In the genomic region with DNA sequence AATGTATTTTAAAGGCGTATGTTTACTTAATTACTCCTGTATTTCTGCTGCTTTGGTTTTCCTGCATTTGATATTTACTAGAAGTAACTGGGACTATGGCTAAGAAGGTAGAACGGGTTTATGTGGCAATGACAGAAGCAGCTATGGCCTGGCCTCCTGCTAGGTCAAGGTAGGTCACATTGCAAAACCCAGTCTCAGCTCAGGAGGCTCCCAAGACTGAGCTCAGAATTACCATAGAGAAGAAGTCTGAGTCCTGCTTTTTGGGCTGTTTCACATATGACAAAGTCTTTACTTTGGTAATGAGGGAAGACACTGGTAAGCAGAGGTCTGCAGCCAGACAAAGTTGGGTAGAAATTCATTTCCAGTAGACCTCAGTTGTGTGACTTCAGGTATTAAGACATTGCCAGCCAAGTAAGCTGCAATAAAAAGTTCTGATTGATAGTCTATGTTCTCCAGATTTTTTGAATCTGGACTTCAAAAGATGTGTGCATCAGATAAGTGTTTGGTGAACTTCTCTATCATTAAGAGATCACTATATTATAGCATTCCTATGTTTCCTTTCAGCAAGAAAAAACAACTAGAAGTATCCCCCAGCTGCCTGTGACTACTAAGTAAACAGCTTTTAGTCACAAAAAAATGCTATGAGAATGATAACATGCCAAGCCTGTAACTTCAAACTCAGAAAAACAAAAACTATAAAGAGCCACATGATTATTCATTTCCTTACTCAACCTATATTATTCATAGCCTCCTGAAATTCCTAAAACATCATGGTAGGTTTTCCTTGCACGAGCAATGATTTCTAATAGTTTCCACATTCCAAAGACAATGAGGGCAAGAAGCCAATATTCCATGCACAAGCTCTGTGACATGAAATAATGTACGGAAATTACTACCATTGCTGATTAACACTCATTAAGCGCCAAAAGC, we compare ENCODE assay signal across 2 cellular contexts.
TF ChIP-seq lines count a peak whose summit lies in the region.

No MANE protein-coding gene starts in this region.

TF ChIP-seq in SK-N-SH, 30 proteins besides CTCF, POLR2A, EP300 and RAD21:
- TF ChIP-seq TEAD4 (IDR thresholded peaks at IDR 0.05; ENCODE audit: borderline replicate concordance, insufficient read depth) (peak; percentile 13; the same call in 1 of the 2 replicates), JUND (IDR thresholded peaks at IDR 0.05) (0 out of 2 replicates have a peak, but pooled peaks have one; percentile 7), RFX5 (IDR thresholded peaks at IDR 0.05; ENCODE audit: low read length) (no peak), NFIC (IDR thresholded peaks at IDR 0.05; ENCODE audit: borderline replicate concordance) (peak; percentile 40), FOSL2 (IDR thresholded peaks at IDR 0.05; ENCODE audit: borderline replicate concordance, low read depth) (peak; percentile 36; the same call in 1 of the 2 replicates), TCF12 (IDR thresholded peaks at IDR 0.05) (peak; percentile 34), FOXM1 (IDR thresholded peaks at IDR 0.05; ENCODE audit: low read depth) (no peak)

TF ChIP-seq in SK-N-SH treated with all-trans-retinoic acid at 6 μM for 48 hours, 23 proteins besides CTCF, POLR2A, EP300 and RAD21:
- TF ChIP-seq, protein P1, sequence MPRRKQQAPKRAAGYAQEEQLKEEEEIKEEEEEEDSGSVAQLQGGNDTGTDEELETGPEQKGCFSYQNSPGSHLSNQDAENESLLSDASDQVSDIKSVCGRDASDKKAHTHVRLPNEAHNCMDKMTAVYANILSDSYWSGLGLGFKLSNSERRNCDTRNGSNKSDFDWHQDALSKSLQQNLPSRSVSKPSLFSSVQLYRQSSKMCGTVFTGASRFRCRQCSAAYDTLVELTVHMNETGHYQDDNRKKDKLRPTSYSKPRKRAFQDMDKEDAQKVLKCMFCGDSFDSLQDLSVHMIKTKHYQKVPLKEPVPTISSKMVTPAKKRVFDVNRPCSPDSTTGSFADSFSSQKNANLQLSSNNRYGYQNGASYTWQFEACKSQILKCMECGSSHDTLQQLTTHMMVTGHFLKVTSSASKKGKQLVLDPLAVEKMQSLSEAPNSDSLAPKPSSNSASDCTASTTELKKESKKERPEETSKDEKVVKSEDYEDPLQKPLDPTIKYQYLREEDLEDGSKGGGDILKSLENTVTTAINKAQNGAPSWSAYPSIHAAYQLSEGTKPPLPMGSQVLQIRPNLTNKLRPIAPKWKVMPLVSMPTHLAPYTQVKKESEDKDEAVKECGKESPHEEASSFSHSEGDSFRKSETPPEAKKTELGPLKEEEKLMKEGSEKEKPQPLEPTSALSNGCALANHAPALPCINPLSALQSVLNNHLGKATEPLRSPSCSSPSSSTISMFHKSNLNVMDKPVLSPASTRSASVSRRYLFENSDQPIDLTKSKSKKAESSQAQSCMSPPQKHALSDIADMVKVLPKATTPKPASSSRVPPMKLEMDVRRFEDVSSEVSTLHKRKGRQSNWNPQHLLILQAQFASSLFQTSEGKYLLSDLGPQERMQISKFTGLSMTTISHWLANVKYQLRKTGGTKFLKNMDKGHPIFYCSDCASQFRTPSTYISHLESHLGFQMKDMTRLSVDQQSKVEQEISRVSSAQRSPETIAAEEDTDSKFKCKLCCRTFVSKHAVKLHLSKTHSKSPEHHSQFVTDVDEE (CRISPR knock-in tag; IDR thresholded peaks at IDR 0.05), result no peak
- TF ChIP-seq ZNF565 (CRISPR knock-in tag; conservative IDR thresholded peaks at IDR 0.05; ENCODE audit: low read depth) (no peak), SNAI2 (CRISPR knock-in tag; IDR thresholded peaks at IDR 0.05) (no peak), ISL1 (CRISPR knock-in tag; IDR thresholded peaks at IDR 0.05) (no peak), RARB (CRISPR knock-in tag; IDR thresholded peaks at IDR 0.05) (no peak), ZFP3 (CRISPR knock-in tag; IDR thresholded peaks at IDR 0.05) (no peak), ARNTL (CRISPR knock-in tag; IDR thresholded peaks at IDR 0.05; ENCODE audit: borderline replicate concordance, low read depth) (no peak), ZNF70 (CRISPR knock-in tag; IDR thresholded peaks at IDR 0.05) (no peak), CSRNP3 (CRISPR knock-in tag; IDR thresholded peaks at IDR 0.05) (no peak), TCF4 (CRISPR knock-in tag; IDR thresholded peaks at IDR 0.05; ENCODE audit: borderline replicate concordance) (no peak), OSR1 (CRISPR knock-in tag; IDR thresholded peaks at IDR 0.05) (no peak), ZFP30 (CRISPR knock-in tag; IDR thresholded peaks at IDR 0.05) (no peak)
- TF ChIP-seq, protein P2, sequence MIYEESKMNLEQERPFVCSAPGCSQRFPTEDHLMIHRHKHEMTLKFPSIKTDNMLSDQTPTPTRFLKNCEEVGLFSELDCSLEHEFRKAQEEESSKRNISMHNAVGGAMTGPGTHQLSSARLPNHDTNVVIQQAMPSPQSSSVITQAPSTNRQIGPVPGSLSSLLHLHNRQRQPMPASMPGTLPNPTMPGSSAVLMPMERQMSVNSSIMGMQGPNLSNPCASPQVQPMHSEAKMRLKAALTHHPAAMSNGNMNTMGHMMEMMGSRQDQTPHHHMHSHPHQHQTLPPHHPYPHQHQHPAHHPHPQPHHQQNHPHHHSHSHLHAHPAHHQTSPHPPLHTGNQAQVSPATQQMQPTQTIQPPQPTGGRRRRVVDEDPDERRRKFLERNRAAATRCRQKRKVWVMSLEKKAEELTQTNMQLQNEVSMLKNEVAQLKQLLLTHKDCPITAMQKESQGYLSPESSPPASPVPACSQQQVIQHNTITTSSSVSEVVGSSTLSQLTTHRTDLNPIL (CRISPR knock-in tag; IDR thresholded peaks at IDR 0.05; ENCODE audit: low read depth), result no peak
- TF ChIP-seq, protein P3, sequence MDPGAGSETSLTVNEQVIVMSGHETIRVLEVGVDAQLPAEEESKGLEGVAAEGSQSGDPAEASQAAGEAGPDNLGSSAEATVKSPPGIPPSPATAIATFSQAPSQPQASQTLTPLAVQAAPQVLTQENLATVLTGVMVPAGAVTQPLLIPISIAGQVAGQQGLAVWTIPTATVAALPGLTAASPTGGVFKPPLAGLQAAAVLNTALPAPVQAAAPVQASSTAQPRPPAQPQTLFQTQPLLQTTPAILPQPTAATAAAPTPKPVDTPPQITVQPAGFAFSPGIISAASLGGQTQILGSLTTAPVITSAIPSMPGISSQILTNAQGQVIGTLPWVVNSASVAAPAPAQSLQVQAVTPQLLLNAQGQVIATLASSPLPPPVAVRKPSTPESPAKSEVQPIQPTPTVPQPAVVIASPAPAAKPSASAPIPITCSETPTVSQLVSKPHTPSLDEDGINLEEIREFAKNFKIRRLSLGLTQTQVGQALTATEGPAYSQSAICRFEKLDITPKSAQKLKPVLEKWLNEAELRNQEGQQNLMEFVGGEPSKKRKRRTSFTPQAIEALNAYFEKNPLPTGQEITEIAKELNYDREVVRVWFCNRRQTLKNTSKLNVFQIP (CRISPR knock-in tag; IDR thresholded peaks at IDR 0.05; ENCODE audit: borderline replicate concordance, low read depth), result no peak
